ENCODE assay signal across 8 cellular contexts in genomic region chr15:74433592-74434259, GRCh38. TPM values are rescaled to one million over a fixed set of nuclear protein-coding genes. Genes with fewer than 3 reads are reported as not detected.
DNase-seq lines count a peak whose midpoint lies in the region; ATAC-seq, FAIRE-seq and TF ChIP-seq lines count a peak whose summit lies in the region.

A gene with protein sequence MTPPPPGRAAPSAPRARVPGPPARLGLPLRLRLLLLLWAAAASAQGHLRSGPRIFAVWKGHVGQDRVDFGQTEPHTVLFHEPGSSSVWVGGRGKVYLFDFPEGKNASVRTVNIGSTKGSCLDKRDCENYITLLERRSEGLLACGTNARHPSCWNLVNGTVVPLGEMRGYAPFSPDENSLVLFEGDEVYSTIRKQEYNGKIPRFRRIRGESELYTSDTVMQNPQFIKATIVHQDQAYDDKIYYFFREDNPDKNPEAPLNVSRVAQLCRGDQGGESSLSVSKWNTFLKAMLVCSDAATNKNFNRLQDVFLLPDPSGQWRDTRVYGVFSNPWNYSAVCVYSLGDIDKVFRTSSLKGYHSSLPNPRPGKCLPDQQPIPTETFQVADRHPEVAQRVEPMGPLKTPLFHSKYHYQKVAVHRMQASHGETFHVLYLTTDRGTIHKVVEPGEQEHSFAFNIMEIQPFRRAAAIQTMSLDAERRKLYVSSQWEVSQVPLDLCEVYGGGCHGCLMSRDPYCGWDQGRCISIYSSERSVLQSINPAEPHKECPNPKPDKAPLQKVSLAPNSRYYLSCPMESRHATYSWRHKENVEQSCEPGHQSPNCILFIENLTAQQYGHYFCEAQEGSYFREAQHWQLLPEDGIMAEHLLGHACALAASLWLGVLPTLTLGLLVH (minus strand): TSS chr15:74433958. CDS start chr15:74433918, 40 bp downstream.

- TF ChIP-seq POLR2A in GM12891 (IDR thresholded peaks at IDR 0.05; ENCODE audit: low read depth, low read length), result peak; percentile 90
- TF ChIP-seq POLR2A in breast epithelium (IDR thresholded peaks at IDR 0.05), result no peak

- intact Hi-C loops in breast epithelium (cut with DNase I; ENCODE audit: low total_unique reads), result no loop called here

- no peaks in the 10 kb centered on the region for H3K9me3 Mint-ChIP-seq in HFFc6

- TF ChIP-seq CTCF in HFFc6 (IDR thresholded peaks at IDR 0.05) (peak; percentile 16; the same call in 1 of the 2 replicates), VCaP (conservative IDR thresholded peaks at IDR 0.05) (0 out of 2 replicates have a peak, but pooled peaks have one; percentile 9), breast epithelium (IDR thresholded peaks at IDR 0.05) (no peak)

- H3K4me1 Mint-ChIP-seq in HFFc6 (ENCODE audit: low read depth), result peaks cover 55% of the 10 kb centered on the region

- H3K4me3 ChIP-seq in breast epithelium (peak within 1 kb of the TSS; percentile 57 to 70 (median 69)), small intestine (ENCODE audit: low read depth in 1 of 2, low read length in 2 of 2) (peak within 1 kb of the TSS; percentile 49 to 67)

- H3K27ac ChIP-seq in VCaP, result peak within 1 kb of the TSS; percentile 72
- peak within 1 kb of the TSS; percentile 35 to 49 for H3K27ac ChIP-seq in breast epithelium
- H3K27ac ChIP-seq in small intestine (ENCODE audit: low read depth in 1 of 2, low read length in 1 of 2), result peak within 1 kb of the TSS; percentile 32 to 80

- H3K4me1 ChIP-seq in breast epithelium, result peaks cover 4 to 8% of the 10 kb centered on the region in 2 donors
- H3K4me1 ChIP-seq in small intestine (ENCODE audit: control insufficient read depth in 2 of 2, insufficient read depth in 1 of 2, low read depth in 1 of 2, low read length in 1 of 2), result no peaks in the 10 kb centered on the region

- peak within 1 kb of the TSS; percentile 87 for H3K27ac Mint-ChIP-seq in HFFc6

- H3K4me3 Mint-ChIP-seq in HFFc6, result peak within 1 kb of the TSS; percentile 96

- H3K27me3 Mint-ChIP-seq in HFFc6 (ENCODE audit: insufficient read depth), result peaks cover 2% of the 10 kb centered on the region

- H3K9me3 ChIP-seq in breast epithelium (no peaks in the 10 kb centered on the region), small intestine (ENCODE audit: control insufficient read depth, low read depth) (no peaks in the 10 kb centered on the region)

- FAIRE-seq in GM12891 (lab: Jason Lieb, UNC) (peak; percentile 95), small intestine (lab: Jason Lieb, UNC) (no peak)

- WGBS in small intestine, 3 donors, result 1 to 8% (median 5%) methylated on average over 35 to 75 of the region's 75 CpGs

- H3K36me3 ChIP-seq in breast epithelium, result no peaks in the 10 kb centered on the region
- H3K36me3 ChIP-seq in small intestine (ENCODE audit: control insufficient read depth in 2 of 2, insufficient read depth in 2 of 2, low read length in 2 of 2), result no peaks in the 10 kb centered on the region

- no peak for ATAC-seq in HG03378 (IDR thresholded peaks at IDR 0.05; ENCODE audit: unreplicated experiment)

- H3K27me3 ChIP-seq in breast epithelium, result peaks cover 3 to 9% of the 10 kb centered on the region in 2 donors
- peaks cover 0 to 4% of the 10 kb centered on the region in 2 donors for H3K27me3 ChIP-seq in small intestine (ENCODE audit: control insufficient read depth in 2 of 2, insufficient read depth in 2 of 2, low read length in 2 of 2)

- peak; percentile 97 for DNase-seq in GM12891 (ENCODE audit: insufficient read length, low spot score)
- peak; percentile 76 for DNase-seq in HFFc6
- DNase-seq in NCI-H1417 treated with DMSO at 0.1 percent for 48 hours (lab: John Stamatoyannopoulos, UW), result peak; percentile 49
- DNase-seq in breast epithelium (ENCODE audit: low spot score in 2 of 2), result peak in 1 of 2 donors; percentile 54
- DNase-seq in iPS-NIHi11 (ENCODE audit: low spot score), result peak; percentile 99
- peak; percentile 65 for DNase-seq in small intestine

- H3K36me3 Mint-ChIP-seq in HFFc6 (ENCODE audit: low read depth), result peaks cover 18% of the 10 kb centered on the region

TF ChIP-seq in GM12891, 5 proteins besides CTCF, POLR2A, EP300 and RAD21:
- TF ChIP-seq TAF1 (IDR thresholded peaks at IDR 0.05; ENCODE audit: low read depth, low read length), result peak; percentile 88
- TF ChIP-seq PAX5 (IDR thresholded peaks at IDR 0.05; ENCODE audit: insufficient read depth, low read length, severe bottlenecking), result peak; percentile 75
- peak; percentile 93 for TF ChIP-seq POLR2AphosphoS5 (IDR thresholded peaks at IDR 0.05; ENCODE audit: low read depth, low read length)
- TF ChIP-seq SPI1 (IDR thresholded peaks at IDR 0.05; ENCODE audit: low read depth, low read length), result peak; percentile 74
- peak; percentile 40; the same call in 1 of the 2 replicates for TF ChIP-seq POU2F2 (IDR thresholded peaks at IDR 0.05; ENCODE audit: low read depth, low read length)

RNA-seq across cellular contexts. Expression of the gene that starts here (rescaled TPM):
- polyA plus RNA-seq in GM12891 (2012; ENCODE audit: low read depth, missing spikeins), result 51.0 TPM
- 100 to 1,000 TPM; 115 to 196 (median 129) TPM for total RNA-seq in HFFc6 (2021; fragmentation: NEBNext Ultra II Directional; extraction: Animal tissue kit (Norgen Biotek cat#: 25700))
- total RNA-seq in breast epithelium, result 1 to 10 TPM in 1 of 3 donors, under 1 TPM in 2; 0.80 to 1.3 (median 0.88) TPM
- polyA plus RNA-seq in small intestine, result 1 to 10 TPM in 1 of 3 donors, under 1 TPM in 2; 0.45 to 4.3 (median 0.81) TPM

Comparison
In these comparisons a context has a peak if more than half of its experiments do, and no peak if none do; other contexts are left out.
1. RNA of the gene that starts here (total RNA-seq): 115 to 196 TPM in HFFc6; 0.80 to 1.3 TPM in breast epithelium; every median in the first group is over 10 times any median in the second.
2. CTCF ChIP-seq: peak in HFFc6 (single experiment) and VCaP (single experiment); none in breast epithelium (0 of 3).
3. Peak in every context shown above with its lines, with median percentiles within 50 percentile points of each other: H3K27ac ChIP-seq.